ENCODE assay signal across 22 cellular contexts in the genomic region with DNA sequence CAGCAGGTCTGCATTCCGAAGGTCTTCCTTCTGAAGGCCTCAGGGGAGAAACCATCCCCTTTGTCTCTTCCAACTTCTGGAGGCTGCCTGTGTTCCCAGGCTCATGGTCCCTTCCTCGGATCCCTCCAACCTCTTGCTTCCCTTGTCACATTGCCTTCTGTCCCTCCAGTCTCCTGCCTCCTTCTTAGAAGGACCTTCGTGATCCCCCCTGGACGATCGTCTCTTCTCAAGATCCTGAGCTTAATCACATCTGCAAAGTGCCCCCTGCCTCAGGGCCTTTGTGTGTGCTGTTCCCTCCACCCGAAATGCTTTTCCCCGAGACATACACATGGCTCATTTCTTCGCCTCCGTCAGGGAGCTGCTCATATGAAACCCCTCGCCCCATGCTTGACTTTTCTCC.
DNase-seq lines count a peak whose midpoint lies in the region; ATAC-seq and TF ChIP-seq lines count a peak whose summit lies in the region.
"Had no signal": no experiment of that assay in that cellular context is flagged by ENCODE, and none has a peak within 500 bp of the region (broad histone marks: within the 10 kb centered on the region; RNA-seq: fewer than 3 reads in every experiment).

No MANE protein-coding gene starts in this region.

- TF ChIP-seq CTCF in natural killer cell (IDR thresholded peaks at IDR 0.05) (no peak), GM13977 (IDR thresholded peaks at IDR 0.05; ENCODE audit: extremely low read depth, insufficient read depth, missing control alignments) (no peak)

- no peaks in the 10 kb centered on the region for H3K9me3 ChIP-seq in CD4-positive, CD25-positive, alpha-beta regulatory T cell (ENCODE audit: control insufficient read depth in 2 of 2, low read length in 2 of 2)
- H3K9me3 ChIP-seq: Peyer's patch, stomach, thyroid gland had no signal

- H3K4me1 Mint-ChIP-seq in activated CD4-positive, alpha-beta T cell treated with anti-CD3 and anti-CD28 coated beads for 36 hours, result peaks cover 65% of the 10 kb centered on the region
- H3K4me1 Mint-ChIP-seq in CD4-positive, CD25-positive, alpha-beta regulatory T cell, result peaks cover 20 to 61% (median 44%) of the 10 kb centered on the region in 4 donors
- H3K4me1 Mint-ChIP-seq in T-cell (peaks cover 49 to 52% (median 51%) of the 10 kb centered on the region in 3 donors), natural killer cell (peaks cover 48 to 49% of the 10 kb centered on the region in 2 donors)

- no peaks in the 10 kb centered on the region for H3K36me3 Mint-ChIP-seq in activated CD4-positive, alpha-beta T cell treated with anti-CD3 and anti-CD28 coated beads for 36 hours (ENCODE audit: low read depth)
- no peaks in the 10 kb centered on the region for H3K36me3 Mint-ChIP-seq in CD4-positive, CD25-positive, alpha-beta regulatory T cell
- H3K36me3 Mint-ChIP-seq in T-cell (no peaks in the 10 kb centered on the region), natural killer cell (no peaks in the 10 kb centered on the region)
- H3K36me3 Mint-ChIP-seq: brain, memory B cell had no signal

- H3K36me3 ChIP-seq in CD4-positive, CD25-positive, alpha-beta regulatory T cell (ENCODE audit: control insufficient read depth, insufficient read depth, low read length), result no peaks in the 10 kb centered on the region
- H3K36me3 ChIP-seq: Peyer's patch, stomach, thyroid gland had no signal

- H3K27ac Mint-ChIP-seq in activated CD4-positive, alpha-beta T cell treated with anti-CD3 and anti-CD28 coated beads for 36 hours, result peak overlapping the region; percentile 25
- H3K27ac Mint-ChIP-seq in CD4-positive, CD25-positive, alpha-beta regulatory T cell, result peak overlapping the region; percentile 62 to 87 (median 71)
- H3K27ac Mint-ChIP-seq in T-cell, result peak overlapping the region; percentile 72 to 81
- H3K27ac Mint-ChIP-seq in natural killer cell, result peak overlapping the region; percentile 39 to 72
- H3K27ac Mint-ChIP-seq: memory B cell had no signal

- no peak overlapping the region for H3K4me3 Mint-ChIP-seq in activated CD4-positive, alpha-beta T cell treated with anti-CD3 and anti-CD28 coated beads for 36 hours
- H3K4me3 Mint-ChIP-seq in CD4-positive, CD25-positive, alpha-beta regulatory T cell, result no peak overlapping the region
- no peak overlapping the region for H3K4me3 Mint-ChIP-seq in T-cell
- H3K4me3 Mint-ChIP-seq in natural killer cell, result no peak overlapping the region
- H3K4me3 Mint-ChIP-seq: brain, memory B cell had no signal

- peaks cover 41% of the 10 kb centered on the region for H3K4me1 ChIP-seq in CD4-positive, CD25-positive, alpha-beta regulatory T cell (ENCODE audit: control insufficient read depth, insufficient read depth, low read length, poor library complexity, severe bottlenecking)

- POLR2A ChIA-PET in activated CD4-positive, alpha-beta T cell treated with anti-CD3 and anti-CD28 coated beads for 36 hours (lab: Charles Lee), result interaction anchor here (0.6 kb wide), 1 partner anchor 60 kb away, joined by 5 read pairs; no protein-coding TSS in a partner anchor
- POLR2A ChIA-PET in T-cell (lab: Charles Lee), result no interaction called here

- no peaks in the 10 kb centered on the region for H3K9me3 Mint-ChIP-seq in activated CD4-positive, alpha-beta T cell treated with anti-CD3 and anti-CD28 coated beads for 36 hours (ENCODE audit: low read depth)
- no peaks in the 10 kb centered on the region for H3K9me3 Mint-ChIP-seq in CD4-positive, CD25-positive, alpha-beta regulatory T cell
- no peaks in the 10 kb centered on the region for H3K9me3 Mint-ChIP-seq in T-cell
- H3K9me3 Mint-ChIP-seq in natural killer cell, result no peaks in the 10 kb centered on the region
- H3K9me3 Mint-ChIP-seq: memory B cell had no signal

- ATAC-seq in activated CD4-positive, alpha-beta T cell treated with anti-CD3 and anti-CD28 coated beads for 36 hours, result no peak
- ATAC-seq in CD4-positive, CD25-positive, alpha-beta regulatory T cell (ENCODE audit: low read depth in 2 of 2), result no peak
- ATAC-seq in T-cell (replicated peaks in 1 of 4), result no peak
- no peak for ATAC-seq in natural killer cell
- no peak for ATAC-seq in GM19395 (IDR thresholded peaks at IDR 0.05; ENCODE audit: unreplicated experiment)
- ATAC-seq: HCT116, left lobe of liver had no signal

- CTCF ChIA-PET in activated CD4-positive, alpha-beta T cell treated with anti-CD3 and anti-CD28 coated beads for 36 hours (lab: Charles Lee), result no interaction called here
- CTCF ChIA-PET in T-cell (lab: Charles Lee), result no interaction called here

- no peak overlapping the region for H3K27ac ChIP-seq in CD4-positive, CD25-positive, alpha-beta regulatory T cell (ENCODE audit: insufficient read depth, low read length, poor library complexity, severe bottlenecking)
- H3K27ac ChIP-seq: Peyer's patch, thyroid gland had no signal

- intact Hi-C loops in activated CD4-positive, alpha-beta T cell treated with anti-CD3 and anti-CD28 coated beads for 36 hours (cut with DNase I, micrococcal nuclease), result no loop called here
- intact Hi-C loops in natural killer cell (cut with micrococcal nuclease), result no loop called here

- no peak overlapping the region for H3K4me3 ChIP-seq in CD4-positive, CD25-positive, alpha-beta regulatory T cell (ENCODE audit: low read depth, low read length)
- H3K4me3 ChIP-seq: Peyer's patch, stomach, thyroid gland had no signal

- H3K27me3 ChIP-seq in CD4-positive, CD25-positive, alpha-beta regulatory T cell (ENCODE audit: control insufficient read depth, insufficient read depth, low read length), result no peaks in the 10 kb centered on the region
- H3K27me3 ChIP-seq: Peyer's patch, stomach, thyroid gland had no signal

- in situ Hi-C loops in GM13977 (cut with MboI; ENCODE audit: low pct_unique_long_range_greater_than_20kb, low sequenced_read_pairs, unreplicated experiment), result no loop called here

- DNase-seq in activated CD4-positive, alpha-beta T cell treated with anti-CD3 and anti-CD28 coated beads for 36 hours, result no peak
- no peak for DNase-seq in activated CD4-positive, alpha-beta T cell treated with anti-CD3 and anti-CD28 coated beads, Interleukin-2, amount 50 U/mL, for 1 hour
- no peak for DNase-seq in CD4-positive, CD25-positive, alpha-beta regulatory T cell
- no peak for DNase-seq in T-cell
- DNase-seq in natural killer cell, result no peak
- no peak for DNase-seq in GM13977 (ENCODE audit: low spot score)
- DNase-seq in T-helper 9 cell, result no peak
- DNase-seq: activated CD8-positive, alpha-beta memory T cell treated with anti-CD3 and anti-CD28 coated beads, Interleukin-2, amount 50 U/mL, for 48 hours; GF-D8; hypothalamus; NCI-H1436; NCI-H345; NCI-H748 treated with DMSO at 0.1 percent for 48 hours; nucleus accumbens; Peyer's patch; stomach; thyroid gland had no signal

- no peaks in the 10 kb centered on the region for H3K27me3 Mint-ChIP-seq in activated CD4-positive, alpha-beta T cell treated with anti-CD3 and anti-CD28 coated beads for 36 hours
- H3K27me3 Mint-ChIP-seq in CD4-positive, CD25-positive, alpha-beta regulatory T cell, result no peaks in the 10 kb centered on the region
- H3K27me3 Mint-ChIP-seq in T-cell (no peaks in the 10 kb centered on the region), natural killer cell (ENCODE audit: low read depth in 2 of 2) (no peaks in the 10 kb centered on the region)
- H3K27me3 Mint-ChIP-seq: memory B cell had no signal

Comparison
In these comparisons a context has a peak if more than half of its experiments do, and no peak if none do; other contexts are left out.
1. H3K27ac Mint-ChIP-seq: peak in every context shown above with its lines; median percentile 76 in T-cell; 71 in CD4-positive, CD25-positive, alpha-beta regulatory T cell; 56 in natural killer cell; 25 in activated CD4-positive, alpha-beta T cell treated with anti-CD3 and anti-CD28 coated beads for 36 hours.